12 cellular contexts compared by ENCODE assay signal in the genomic region with DNA sequence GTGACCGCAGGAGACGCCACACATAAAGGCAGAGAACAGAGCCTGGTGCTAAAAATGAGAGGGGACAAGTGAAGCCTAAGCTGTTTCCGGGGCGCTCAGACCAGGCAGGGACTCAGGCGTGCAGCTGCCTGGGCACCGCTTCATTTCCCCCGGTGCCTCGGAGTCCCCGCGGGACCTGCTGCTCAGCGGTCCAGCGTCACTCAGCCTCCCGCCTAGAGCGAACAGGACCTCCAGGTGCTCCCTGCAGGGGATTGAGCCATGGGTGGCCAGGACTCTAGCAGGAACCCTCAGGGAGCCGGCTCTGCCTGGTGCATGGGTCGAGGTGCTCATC. TPM values are rescaled to one million over a fixed set of nuclear protein-coding genes. Genes with fewer than 3 reads are reported as not detected.
DNase-seq lines count a peak whose midpoint lies in the region; ATAC-seq and TF ChIP-seq lines count a peak whose summit lies in the region.
"Had no signal": no experiment of that assay in that cellular context is flagged by ENCODE, and none has a peak within 500 bp of the region (broad histone marks: within the 10 kb centered on the region; RNA-seq: fewer than 3 reads in every experiment).

No MANE protein-coding gene starts in this region.

- DNase-seq in COLO668 (lab: John Stamatoyannopoulos, UW; ENCODE audit: unreplicated experiment) (peak; percentile 70), progenitor cell of endocrine pancreas (ENCODE audit: low spot score, unreplicated experiment) (no peak), GM10248 (ENCODE audit: extremely low spot score) (no peak), left lung (no peak), NCI-H748 treated with DMSO at 0.1 percent for 48 hours (lab: John Stamatoyannopoulos, UW) (no peak)
- DNase-seq: activated CD4-positive, alpha-beta T cell treated with anti-CD3 and anti-CD28 coated beads for 36 hours; activated gamma-delta T cell; Kasumi-1 had no signal

- H3K27ac ChIP-seq in left lung: no peak overlapping the region

- peak overlapping the region in 2 of 5 experiments; percentile 30 to 52 for H3K4me3 Mint-ChIP-seq in brain
- no peak overlapping the region for H3K4me3 Mint-ChIP-seq in progenitor cell of endocrine pancreas (ENCODE audit: low read depth)
- H3K4me3 Mint-ChIP-seq: activated CD4-positive, alpha-beta T cell treated with anti-CD3 and anti-CD28 coated beads for 36 hours; central memory CD8-positive, alpha-beta T cell had no signal

- H3K27me3 ChIP-seq in left lung: no peaks in the 10 kb centered on the region

- POLR2A ChIA-PET in GM10248 (lab: Yijun Ruan, JAX): no interaction called here

- H3K9me3 ChIP-seq in left lung: no peaks in the 10 kb centered on the region

- H3K27ac Mint-ChIP-seq in brain (peak overlapping the region in 3 of 5 experiments; percentile 89 to 93 (median 91)), progenitor cell of endocrine pancreas (peak overlapping the region; percentile 80)
- H3K27ac Mint-ChIP-seq: activated CD4-positive, alpha-beta T cell treated with anti-CD3 and anti-CD28 coated beads for 36 hours had no signal

- H3K9me3 Mint-ChIP-seq in brain: no peaks in the 10 kb centered on the region
- H3K9me3 Mint-ChIP-seq in progenitor cell of endocrine pancreas (ENCODE audit: low read depth): no peaks in the 10 kb centered on the region
- H3K9me3 Mint-ChIP-seq: central memory CD8-positive, alpha-beta T cell had no signal

- H3K4me1 Mint-ChIP-seq in brain (peaks cover 96% of the 10 kb centered on the region), progenitor cell of endocrine pancreas (ENCODE audit: low read depth) (peaks cover 70% of the 10 kb centered on the region)
- H3K4me1 Mint-ChIP-seq: activated CD4-positive, alpha-beta T cell treated with anti-CD3 and anti-CD28 coated beads for 36 hours had no signal

- TF ChIP-seq CTCF in brain (conservative IDR thresholded peaks at IDR 0.05) (no peak), progenitor cell of endocrine pancreas (IDR thresholded peaks at IDR 0.05; ENCODE audit: unreplicated experiment) (no peak), GM10248 (IDR thresholded peaks at IDR 0.05; ENCODE audit: control extremely low read depth, extremely low read depth, low read depth, missing control alignments) (no peak), left lung (IDR thresholded peaks at IDR 0.05) (no peak)

- intact Hi-C loops in left lung (cut with DNase I): no loop called here

- no peak overlapping the region for H3K4me3 ChIP-seq in left lung

- no peaks in the 10 kb centered on the region for H3K36me3 Mint-ChIP-seq in brain
- no peaks in the 10 kb centered on the region for H3K36me3 Mint-ChIP-seq in progenitor cell of endocrine pancreas (ENCODE audit: insufficient read depth)

- peak; percentile 59 for ATAC-seq in HG03175 (IDR thresholded peaks at IDR 0.05; ENCODE audit: unreplicated experiment)
- ATAC-seq in left lung: no peak
- ATAC-seq in HG02623 (IDR thresholded peaks at IDR 0.05; ENCODE audit: unreplicated experiment): no peak
- ATAC-seq: activated CD4-positive, alpha-beta T cell treated with anti-CD3 and anti-CD28 coated beads for 36 hours had no signal

- H3K4me1 ChIP-seq in left lung: peaks cover 30 to 58% of the 10 kb centered on the region in 2 donors

- no peaks in the 10 kb centered on the region for H3K36me3 ChIP-seq in left lung

- CTCF ChIA-PET in GM10248 (lab: Yijun Ruan, JAX): interaction anchor here (1.1 kb wide), 2 partner anchors 55 to 111 kb away, joined by 3 read pairs; partner anchors contain the start of gene CYP46A1

- H3K27me3 Mint-ChIP-seq in brain: no peaks in the 10 kb centered on the region
- no peaks in the 10 kb centered on the region for H3K27me3 Mint-ChIP-seq in progenitor cell of endocrine pancreas
- H3K27me3 Mint-ChIP-seq: activated CD4-positive, alpha-beta T cell treated with anti-CD3 and anti-CD28 coated beads for 36 hours; central memory CD8-positive, alpha-beta T cell had no signal

RNA-seq across cellular contexts. Expression of gene CCDC85C, which starts 31.0 kb away (rescaled TPM):
- 41.4 TPM for polyA plus RNA-seq in brain (ENCODE audit: insufficient read depth, low read depth, low replicate concordance)
- 43.6 and 44.9 TPM in 2 replicates for total RNA-seq in progenitor cell of endocrine pancreas
- total RNA-seq in left lung: 10 to 100 TPM; 16.4 to 19.0 TPM
